13 cellular contexts compared by ENCODE assay signal in the genomic region with DNA sequence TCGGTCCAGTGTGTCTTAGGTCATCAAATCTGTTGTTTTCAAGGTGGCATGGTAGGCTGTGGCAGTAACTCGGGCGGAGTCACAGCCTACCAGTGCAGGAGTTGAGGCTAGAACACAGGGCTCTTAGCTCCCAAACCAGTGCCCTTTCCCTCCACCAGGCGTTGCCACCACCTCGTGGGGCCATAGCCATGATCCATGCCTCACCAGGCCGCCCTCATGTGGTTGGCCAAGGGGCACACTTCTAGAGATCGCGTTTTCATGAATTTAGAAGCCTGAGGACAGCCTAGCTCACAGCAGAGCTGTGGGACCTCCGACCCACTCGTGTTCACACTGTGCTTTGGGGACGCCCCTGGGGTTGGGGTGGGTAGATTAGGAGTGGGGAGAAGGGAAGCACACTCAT.
"Had no signal": no experiment of that assay in that cellular context is flagged by ENCODE, and none has a peak within 500 bp of the region (broad histone marks: within the 10 kb centered on the region; RNA-seq: fewer than 3 reads in every experiment).

No MANE protein-coding gene starts in this region.

- H3K27ac ChIP-seq: colonic mucosa, heart right ventricle, spleen had no signal

- H3K4me3 ChIP-seq: colonic mucosa, heart right ventricle, spleen had no signal

- ATAC-seq: heart right ventricle; sciatic nerve; stimulated activated naive B cell treated with anti-CD40 and anti-IgM and Interleukin-4, amounts not matched to agents 10 μg/mL and 1 μg/mL and 100 μg/mL, for 72 hours had no signal

- H3K27ac Mint-ChIP-seq: activated naive CD4-positive, alpha-beta T cell treated with anti-CD3 and anti-CD28 coated beads, Interleukin-2, amount 50 U/mL, for 24 hours; activated T-helper 2 cell treated with anti-CD3 and anti-CD28 coated beads, Interferon-gamma antibody, Interleukin-2, Interleukin-4, amounts not matched to agents 10 μg/mL and 5 μg/mL and 100 μg/mL, durations not matched to agents 14 hours and 24 hours and 36 hours; stimulated activated naive B cell treated with anti-CD40 and anti-IgM and Interleukin-4, amounts not matched to agents 10 μg/mL and 1 μg/mL and 100 μg/mL, for 72 hours; type B pancreatic cell had no signal

- H3K27me3 Mint-ChIP-seq: activated naive CD4-positive, alpha-beta T cell treated with anti-CD3 and anti-CD28 coated beads, Interleukin-2, amount 50 U/mL, for 24 hours; stimulated activated naive B cell treated with anti-CD40 and anti-IgM and Interleukin-4, amounts not matched to agents 10 μg/mL and 1 μg/mL and 100 μg/mL, for 72 hours; type B pancreatic cell had no signal

- H3K9me3 Mint-ChIP-seq: activated naive CD4-positive, alpha-beta T cell treated with anti-CD3 and anti-CD28 coated beads, Interleukin-2, amount 50 U/mL, for 24 hours; activated T-helper 2 cell treated with anti-CD3 and anti-CD28 coated beads, Interferon-gamma antibody, Interleukin-2, Interleukin-4, amounts not matched to agents 10 μg/mL and 5 μg/mL and 100 μg/mL, durations not matched to agents 14 hours and 24 hours and 36 hours; stimulated activated naive B cell treated with anti-CD40 and anti-IgM and Interleukin-4, amounts not matched to agents 10 μg/mL and 1 μg/mL and 100 μg/mL, for 72 hours; type B pancreatic cell had no signal

- H3K4me1 ChIP-seq: colonic mucosa had no signal

- H3K9me3 ChIP-seq: colonic mucosa, heart right ventricle, spleen had no signal

- H3K4me3 Mint-ChIP-seq: activated naive CD4-positive, alpha-beta T cell treated with anti-CD3 and anti-CD28 coated beads, Interleukin-2, amount 50 U/mL, for 24 hours; stimulated activated naive B cell treated with anti-CD40 and anti-IgM and Interleukin-4, amounts not matched to agents 10 μg/mL and 1 μg/mL and 100 μg/mL, for 72 hours; type B pancreatic cell had no signal

- H3K36me3 ChIP-seq: colonic mucosa had no signal

- H3K27me3 ChIP-seq: colonic mucosa, heart right ventricle, spleen had no signal

- DNase-seq: activated CD4-positive, alpha-beta T cell treated with anti-CD3 and anti-CD28 coated beads for 1 hour; activated CD8-positive, alpha-beta memory T cell treated with anti-CD3 and anti-CD28 coated beads for 24 hours; activated T-cell treated with anti-CD3 and anti-CD28 coated beads for 4 hours; caudate nucleus; colonic mucosa; heart right ventricle; spleen; stimulated activated CD4-positive, alpha-beta T cell treated with anti-CD3 and anti-CD28 coated beads, Interleukin-2, amount 100 ng/mL, for 24 hours; stimulated activated naive B cell treated with anti-CD40 and anti-IgM and Interleukin-4, amounts not matched to agents 10 μg/mL and 1 μg/mL and 100 μg/mL, for 72 hours had no signal
